1 cellular context compared by ENCODE assay signal in genomic region chr1:234907585-234908457, GRCh38.
TF ChIP-seq lines count a peak whose summit lies in the region.

No MANE protein-coding gene starts in this region.

TF ChIP-seq in SK-N-SH, 30 proteins besides CTCF, POLR2A, EP300 and RAD21 (continued from another document):
- TF ChIP-seq, protein P1, sequence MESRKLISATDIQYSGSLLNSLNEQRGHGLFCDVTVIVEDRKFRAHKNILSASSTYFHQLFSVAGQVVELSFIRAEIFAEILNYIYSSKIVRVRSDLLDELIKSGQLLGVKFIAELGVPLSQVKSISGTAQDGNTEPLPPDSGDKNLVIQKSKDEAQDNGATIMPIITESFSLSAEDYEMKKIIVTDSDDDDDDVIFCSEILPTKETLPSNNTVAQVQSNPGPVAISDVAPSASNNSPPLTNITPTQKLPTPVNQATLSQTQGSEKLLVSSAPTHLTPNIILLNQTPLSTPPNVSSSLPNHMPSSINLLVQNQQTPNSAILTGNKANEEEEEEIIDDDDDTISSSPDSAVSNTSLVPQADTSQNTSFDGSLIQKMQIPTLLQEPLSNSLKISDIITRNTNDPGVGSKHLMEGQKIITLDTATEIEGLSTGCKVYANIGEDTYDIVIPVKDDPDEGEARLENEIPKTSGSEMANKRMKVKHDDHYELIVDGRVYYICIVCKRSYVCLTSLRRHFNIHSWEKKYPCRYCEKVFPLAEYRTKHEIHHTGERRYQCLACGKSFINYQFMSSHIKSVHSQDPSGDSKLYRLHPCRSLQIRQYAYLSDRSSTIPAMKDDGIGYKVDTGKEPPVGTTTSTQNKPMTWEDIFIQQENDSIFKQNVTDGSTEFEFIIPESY (IDR thresholded peaks at IDR 0.05; ENCODE audit: borderline replicate concordance, low read depth): no peak
- TF ChIP-seq RCOR1 (IDR thresholded peaks at IDR 0.05; ENCODE audit: low read length): peak; percentile 73
- TF ChIP-seq GATA2 (CRISPR knock-in tag; IDR thresholded peaks at IDR 0.05): no peak; the same call in 1 of the 2 replicates
- no peak for TF ChIP-seq MAX (IDR thresholded peaks at IDR 0.05; ENCODE audit: low read depth)
- no peak for TF ChIP-seq TEAD4 (IDR thresholded peaks at IDR 0.05; ENCODE audit: borderline replicate concordance, insufficient read depth)
- TF ChIP-seq EZH2phosphoT487 (IDR thresholded peaks at IDR 0.05; ENCODE audit: borderline replicate concordance, low read depth): no peak
- no peak for TF ChIP-seq YY1 (IDR thresholded peaks at IDR 0.05; ENCODE audit: low read depth)
- TF ChIP-seq TCF12 (IDR thresholded peaks at IDR 0.05): peak; percentile 75
- no peak for TF ChIP-seq SIN3A (IDR thresholded peaks at IDR 0.05; ENCODE audit: borderline replicate concordance, low read depth, low read length)
